In the genomic region with DNA sequence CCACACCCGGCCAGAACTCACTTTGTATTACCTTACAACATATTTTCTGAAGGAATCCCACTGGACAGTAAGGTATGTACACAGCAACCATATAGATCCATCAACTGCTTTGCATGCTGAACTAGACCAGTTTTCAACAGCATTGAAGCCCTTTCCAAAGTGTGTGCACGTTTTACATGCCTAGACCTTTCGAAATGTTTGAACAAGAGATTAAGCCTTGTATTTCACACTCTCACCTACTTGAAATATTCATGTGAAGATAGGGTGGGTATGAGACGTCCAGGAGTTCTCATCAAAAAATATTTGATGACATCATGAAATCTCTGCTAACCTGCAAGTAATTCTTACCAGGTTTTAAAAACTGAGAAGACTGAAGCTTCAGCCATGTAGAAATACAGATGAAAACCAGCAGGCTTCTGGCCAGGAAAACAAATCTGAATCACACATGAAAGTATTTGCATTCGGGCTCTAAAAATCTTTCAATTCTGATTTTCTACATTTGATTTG, we compare ENCODE assay signal across 24 cellular contexts.
"Had no signal": no experiment of that assay in that cellular context is flagged by ENCODE, and none has a peak within 500 bp of the region (broad histone marks: within the 10 kb centered on the region; RNA-seq: fewer than 3 reads in every experiment).

No MANE protein-coding gene starts in this region.

- H3K36me3 ChIP-seq: esophagus muscularis mucosa, gastroesophageal sphincter, heart left ventricle, lower lobe of right lung had no signal

- DNase-seq: dermis blood vessel endothelial cell; dorsolateral prefrontal cortex; effector CD4-positive, alpha-beta T cell; effector memory CD4-positive, alpha-beta T cell; foreskin keratinocyte; heart left ventricle; hypothalamus; immature natural killer cell; islet precursor cell; kidney; kidney glomerular epithelial cell; left colon; left ventricle myocardium superior; lower lobe of right lung; mesenchymal stem cell; mucosa of descending colon had no signal

- H3K4me1 ChIP-seq: esophagus muscularis mucosa, foreskin keratinocyte, gastroesophageal sphincter, lower lobe of right lung had no signal

- FAIRE-seq: colon, endothelial cell of umbilical vein, frontal cortex, kidney had no signal

- H3K27ac ChIP-seq: coronary artery, dorsolateral prefrontal cortex, esophagus muscularis mucosa, foreskin keratinocyte, gastroesophageal sphincter, heart left ventricle, hepatocyte, lower lobe of right lung had no signal

- H3K27me3 ChIP-seq: foreskin keratinocyte, gastroesophageal sphincter, heart left ventricle had no signal

- H3K4me3 ChIP-seq: coronary artery, dorsolateral prefrontal cortex, esophagus muscularis mucosa, gastroesophageal sphincter, heart left ventricle, hepatocyte, lower lobe of right lung, mucosa of descending colon had no signal

- H3K4me2 ChIP-seq: hepatocyte had no signal

- ATAC-seq: foreskin keratinocyte, gastroesophageal sphincter, heart left ventricle, left colon, left lobe of liver, left ventricle myocardium superior, mucosa of descending colon had no signal

- H3K9me3 ChIP-seq: esophagus muscularis mucosa, gastroesophageal sphincter, heart left ventricle, lower lobe of right lung, mucosa of descending colon had no signal

- H3K79me2 ChIP-seq: hepatocyte had no signal

- H2AFZ ChIP-seq: hepatocyte had no signal
